ENCODE assay signal across 18 cellular contexts in genomic region chr7:121077165-121077630, GRCh38.
"Had no signal": no experiment of that assay in that cellular context is flagged by ENCODE, and none has a peak within 500 bp of the region (broad histone marks: within the 10 kb centered on the region; RNA-seq: fewer than 3 reads in every experiment).

No MANE protein-coding gene starts in this region.

- H3K9me3 Mint-ChIP-seq: activated naive CD4-positive, alpha-beta T cell treated with anti-CD3 and anti-CD28 coated beads, Interleukin-2, amount 10 ng/mL, durations not matched to agents 7 days and 5 days; memory B cell; natural killer cell treated with Interleukin-12 subunit alpha and Interleukin-12 subunit beta and Interleukin-15 and Interleukin-18, amount 100 ng/mL, for 72 hours had no signal

- DNase-seq: activated CD4-positive, CD25-positive, alpha-beta regulatory T cell treated with anti-CD3 and anti-CD28 coated beads, Interleukin-2, amount 50 U/mL, for 72 hours; activated naive CD4-positive, alpha-beta T cell treated with anti-CD3 and anti-CD28 coated beads, Interleukin-2, amount 10 ng/mL, durations not matched to agents 7 days and 5 days; activated T-cell treated with anti-CD3 and anti-CD28 coated beads for 4 hours; adrenal gland; dorsolateral prefrontal cortex; hippocampal formation; kidney; left lung; occipital lobe; small intestine; stimulated activated CD4-positive, alpha-beta T cell treated with anti-CD3 and anti-CD28 coated beads, Interleukin-4, amount 100 ng/mL, for 24 hours; stimulated activated naive CD4-positive, alpha-beta T cell treated with Interleukin-2 at 50 U/mL for 16 hours; upper lobe of left lung had no signal

- H3K27ac ChIP-seq: adrenal gland, dorsolateral prefrontal cortex, left lung, right atrium auricular region, suprapubic skin, upper lobe of left lung had no signal

- H3K27me3 Mint-ChIP-seq: progenitor cell of endocrine pancreas had no signal

- H3K9me3 ChIP-seq: adrenal gland, left lung, right atrium auricular region, suprapubic skin, upper lobe of left lung had no signal

- H3K4me3 Mint-ChIP-seq: activated naive CD4-positive, alpha-beta T cell treated with anti-CD3 and anti-CD28 coated beads, Interleukin-2, amount 10 ng/mL, durations not matched to agents 7 days and 5 days; memory B cell; natural killer cell treated with Interleukin-12 subunit alpha and Interleukin-12 subunit beta and Interleukin-15 and Interleukin-18, amount 100 ng/mL, for 72 hours had no signal

- H3K4me3 ChIP-seq: adrenal gland, dorsolateral prefrontal cortex, left lung, right atrium auricular region, suprapubic skin, upper lobe of left lung had no signal

- H3K4me1 ChIP-seq: left lung, right atrium auricular region, suprapubic skin, upper lobe of left lung had no signal

- H3K27ac Mint-ChIP-seq: activated naive CD4-positive, alpha-beta T cell treated with anti-CD3 and anti-CD28 coated beads, Interleukin-2, amount 10 ng/mL, durations not matched to agents 7 days and 5 days; memory B cell; natural killer cell treated with Interleukin-12 subunit alpha and Interleukin-12 subunit beta and Interleukin-15 and Interleukin-18, amount 100 ng/mL, for 72 hours; progenitor cell of endocrine pancreas had no signal

- H3K36me3 ChIP-seq: adrenal gland, left lung, right atrium auricular region, suprapubic skin, upper lobe of left lung had no signal

- ATAC-seq: left lung; natural killer cell treated with Interleukin-12 subunit alpha and Interleukin-12 subunit beta and Interleukin-15 and Interleukin-18, amount 100 ng/mL, for 72 hours had no signal

- H3K27me3 ChIP-seq: adrenal gland, dorsolateral prefrontal cortex, left lung, right atrium auricular region, suprapubic skin, upper lobe of left lung had no signal

- H3K36me3 Mint-ChIP-seq: activated naive CD4-positive, alpha-beta T cell treated with anti-CD3 and anti-CD28 coated beads, Interleukin-2, amount 10 ng/mL, durations not matched to agents 7 days and 5 days; natural killer cell treated with Interleukin-12 subunit alpha and Interleukin-12 subunit beta and Interleukin-15 and Interleukin-18, amount 100 ng/mL, for 72 hours had no signal

- H3K4me1 Mint-ChIP-seq: activated naive CD4-positive, alpha-beta T cell treated with anti-CD3 and anti-CD28 coated beads, Interleukin-2, amount 10 ng/mL, durations not matched to agents 7 days and 5 days had no signal
